8 cellular contexts compared by ENCODE assay signal in the genomic region with DNA sequence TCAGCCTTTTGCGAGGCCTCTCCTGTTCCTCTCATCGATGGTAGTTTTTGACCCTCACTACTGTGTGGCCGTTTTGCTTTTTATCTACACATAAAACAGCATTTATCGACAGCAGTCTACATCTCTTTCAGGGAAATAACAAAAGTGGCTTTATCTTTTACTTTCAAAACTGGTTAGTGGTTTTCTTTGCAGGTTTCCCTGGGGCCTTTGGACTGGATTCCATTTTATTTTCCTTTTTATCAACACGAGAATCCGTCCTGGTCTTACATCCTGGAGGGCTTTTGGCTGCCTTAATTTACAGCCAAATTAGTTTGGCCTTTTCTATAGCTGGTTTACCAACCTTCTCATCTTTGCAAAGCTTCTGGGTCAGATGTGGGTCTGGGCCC. TPM values are rescaled to one million over a fixed set of nuclear protein-coding genes. Genes with fewer than 3 reads are reported as not detected.
A peak's percentile ranks its signal among the peaks of the same experiment; 100 is the strongest.
DNase-seq lines count a peak whose midpoint lies in the region; ATAC-seq and TF ChIP-seq lines count a peak whose summit lies in the region.

No MANE protein-coding gene starts in this region.

- H3K4me3 Mint-ChIP-seq in stimulated activated naive B cell treated with anti-CD40 and anti-IgM and Interleukin-4, amounts not matched to agents 10 μg/mL and 1 μg/mL and 100 μg/mL, for 72 hours: peak overlapping the region; percentile 82 to 89

- H3K9me3 Mint-ChIP-seq in stimulated activated naive B cell treated with anti-CD40 and anti-IgM and Interleukin-4, amounts not matched to agents 10 μg/mL and 1 μg/mL and 100 μg/mL, for 72 hours: no peaks in the 10 kb centered on the region

- DNase-seq in HFF-Myc (ENCODE audit: extremely low read depth, low read depth): no peak
- no peak for DNase-seq in left ventricle myocardium superior
- DNase-seq in stimulated activated naive B cell treated with anti-CD40 and anti-IgM and Interleukin-4, amounts not matched to agents 10 μg/mL and 1 μg/mL and 100 μg/mL, for 72 hours: no peak
- DNase-seq in COLO829 (ENCODE audit: low spot score): no peak
- DNase-seq in NCI-H1436 treated with DMSO at 0.1 percent for 48 hours (lab: John Stamatoyannopoulos, UW): no peak
- no peak for DNase-seq in UCSD-AML1 (lab: John Stamatoyannopoulos, UW; ENCODE audit: unreplicated experiment)
- DNase-seq in NCI-H1436 (lab: John Stamatoyannopoulos, UW): no peak

- H3K4me1 Mint-ChIP-seq in stimulated activated naive B cell treated with anti-CD40 and anti-IgM and Interleukin-4, amounts not matched to agents 10 μg/mL and 1 μg/mL and 100 μg/mL, for 72 hours: peaks cover 8 to 21% of the 10 kb centered on the region in 2 donors

- TF ChIP-seq CTCF in HFF-Myc (IDR thresholded peaks at IDR 0.05; ENCODE audit: low read depth, low read length, missing control alignments): no peak
- no peak for TF ChIP-seq CTCF in WI38 (IDR thresholded peaks at IDR 0.05; ENCODE audit: low read depth, low read length)

- H3K36me3 Mint-ChIP-seq in stimulated activated naive B cell treated with anti-CD40 and anti-IgM and Interleukin-4, amounts not matched to agents 10 μg/mL and 1 μg/mL and 100 μg/mL, for 72 hours: peaks cover 0 to 3% of the 10 kb centered on the region in 2 donors

- H3K27me3 Mint-ChIP-seq in stimulated activated naive B cell treated with anti-CD40 and anti-IgM and Interleukin-4, amounts not matched to agents 10 μg/mL and 1 μg/mL and 100 μg/mL, for 72 hours: no peaks in the 10 kb centered on the region

- intact Hi-C loops in left ventricle myocardium superior (cut with micrococcal nuclease): loop anchor here (10.0 kb wide), 1 partner anchor 54 kb away; no protein-coding TSS in a partner anchor

- ATAC-seq in left ventricle myocardium superior: peak; percentile 15
- no peak for ATAC-seq in stimulated activated naive B cell treated with anti-CD40 and anti-IgM and Interleukin-4, amounts not matched to agents 10 μg/mL and 1 μg/mL and 100 μg/mL, for 72 hours (replicated peaks)

- H3K4me3 ChIP-seq in HFF-Myc (replicated peaks; ENCODE audit: low read depth, low read length): peak overlapping the region; percentile 47
- H3K4me3 ChIP-seq in WI38 (ENCODE audit: low read depth, low read length): peak overlapping the region; percentile 63

- H3K27ac Mint-ChIP-seq in stimulated activated naive B cell treated with anti-CD40 and anti-IgM and Interleukin-4, amounts not matched to agents 10 μg/mL and 1 μg/mL and 100 μg/mL, for 72 hours: peak overlapping the region; percentile 98

RNA-seq across cellular contexts. Expression of gene PKD2L2, which starts 0.8 kb away (rescaled TPM):
- total RNA-seq in left ventricle myocardium superior: 0.55 TPM

RNA-seq across cellular contexts. Expression of gene MYOT, which starts 20.8 kb away (rescaled TPM):
- total RNA-seq in left ventricle myocardium superior: 8.7 TPM
